ENCODE assay signal across 1 cellular context in the genomic region with DNA sequence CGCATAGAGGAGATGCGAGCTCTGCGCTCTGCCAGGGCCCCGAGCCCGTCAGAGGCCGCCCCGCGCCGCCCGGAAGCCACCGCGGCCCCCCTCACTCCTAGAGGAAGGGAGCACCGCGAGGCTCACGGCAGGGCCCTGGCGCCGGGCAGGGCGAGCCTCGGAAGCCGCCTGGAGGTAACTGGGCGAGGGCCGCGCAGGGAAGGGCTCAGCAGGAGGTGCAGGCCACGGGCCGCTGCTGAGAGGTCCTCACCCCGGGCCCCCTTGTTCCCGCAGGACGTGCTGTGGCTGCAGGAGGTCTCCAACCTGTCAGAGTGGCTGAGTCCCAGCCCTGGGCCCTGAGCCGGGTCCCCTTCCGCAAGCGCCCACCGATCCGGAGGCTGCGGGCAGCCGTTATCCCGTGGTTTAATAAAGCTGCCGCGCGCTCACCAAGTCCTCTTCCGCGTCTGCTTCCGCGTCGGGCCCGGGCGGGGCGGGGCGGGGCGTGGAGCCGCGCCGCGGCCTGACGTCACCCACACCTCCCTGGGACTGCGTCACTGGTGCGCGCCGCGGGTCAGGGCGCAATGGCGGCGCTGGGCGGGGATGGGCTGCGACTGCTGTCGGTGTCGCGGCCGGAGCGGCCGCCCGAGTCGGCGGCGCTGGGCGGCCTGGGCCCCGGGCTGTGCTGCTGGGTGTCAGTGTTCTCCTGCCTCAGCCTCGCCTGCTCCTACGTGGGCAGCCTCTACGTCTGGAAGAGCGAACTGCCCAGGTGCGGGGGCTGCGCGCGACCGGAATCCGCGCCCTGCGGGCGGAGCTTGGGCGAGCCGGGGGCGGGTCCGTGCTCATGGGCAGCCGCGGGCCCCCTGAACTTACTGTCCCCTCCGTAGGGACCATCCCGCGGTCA.
A peak's percentile ranks its signal among the peaks of the same experiment; 100 is the strongest.
TF ChIP-seq lines count a peak whose summit lies in the region.

Gene RCE1 (plus strand): TSS at position 546 of the 880 bp plus-strand sequence. CDS start 15 bp downstream, at position 561.

TF ChIP-seq in K562, 482 proteins besides CTCF, POLR2A, EP300 and RAD21 (continued from another document and continues in another):
- TF ChIP-seq, protein P1, sequence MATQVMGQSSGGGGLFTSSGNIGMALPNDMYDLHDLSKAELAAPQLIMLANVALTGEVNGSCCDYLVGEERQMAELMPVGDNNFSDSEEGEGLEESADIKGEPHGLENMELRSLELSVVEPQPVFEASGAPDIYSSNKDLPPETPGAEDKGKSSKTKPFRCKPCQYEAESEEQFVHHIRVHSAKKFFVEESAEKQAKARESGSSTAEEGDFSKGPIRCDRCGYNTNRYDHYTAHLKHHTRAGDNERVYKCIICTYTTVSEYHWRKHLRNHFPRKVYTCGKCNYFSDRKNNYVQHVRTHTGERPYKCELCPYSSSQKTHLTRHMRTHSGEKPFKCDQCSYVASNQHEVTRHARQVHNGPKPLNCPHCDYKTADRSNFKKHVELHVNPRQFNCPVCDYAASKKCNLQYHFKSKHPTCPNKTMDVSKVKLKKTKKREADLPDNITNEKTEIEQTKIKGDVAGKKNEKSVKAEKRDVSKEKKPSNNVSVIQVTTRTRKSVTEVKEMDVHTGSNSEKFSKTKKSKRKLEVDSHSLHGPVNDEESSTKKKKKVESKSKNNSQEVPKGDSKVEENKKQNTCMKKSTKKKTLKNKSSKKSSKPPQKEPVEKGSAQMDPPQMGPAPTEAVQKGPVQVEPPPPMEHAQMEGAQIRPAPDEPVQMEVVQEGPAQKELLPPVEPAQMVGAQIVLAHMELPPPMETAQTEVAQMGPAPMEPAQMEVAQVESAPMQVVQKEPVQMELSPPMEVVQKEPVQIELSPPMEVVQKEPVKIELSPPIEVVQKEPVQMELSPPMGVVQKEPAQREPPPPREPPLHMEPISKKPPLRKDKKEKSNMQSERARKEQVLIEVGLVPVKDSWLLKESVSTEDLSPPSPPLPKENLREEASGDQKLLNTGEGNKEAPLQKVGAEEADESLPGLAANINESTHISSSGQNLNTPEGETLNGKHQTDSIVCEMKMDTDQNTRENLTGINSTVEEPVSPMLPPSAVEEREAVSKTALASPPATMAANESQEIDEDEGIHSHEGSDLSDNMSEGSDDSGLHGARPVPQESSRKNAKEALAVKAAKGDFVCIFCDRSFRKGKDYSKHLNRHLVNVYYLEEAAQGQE (CRISPR knock-in tag; IDR thresholded peaks at IDR 0.05; ENCODE audit: low read depth), result peak; percentile 83
- no peak for TF ChIP-seq POU5F1 (IDR thresholded peaks at IDR 0.05; ENCODE audit: borderline replicate concordance, low read depth, low read length, partially characterized antibody)
- TF ChIP-seq HMGXB4 (CRISPR knock-in tag; IDR thresholded peaks at IDR 0.05), result no peak
- TF ChIP-seq, protein P2, sequence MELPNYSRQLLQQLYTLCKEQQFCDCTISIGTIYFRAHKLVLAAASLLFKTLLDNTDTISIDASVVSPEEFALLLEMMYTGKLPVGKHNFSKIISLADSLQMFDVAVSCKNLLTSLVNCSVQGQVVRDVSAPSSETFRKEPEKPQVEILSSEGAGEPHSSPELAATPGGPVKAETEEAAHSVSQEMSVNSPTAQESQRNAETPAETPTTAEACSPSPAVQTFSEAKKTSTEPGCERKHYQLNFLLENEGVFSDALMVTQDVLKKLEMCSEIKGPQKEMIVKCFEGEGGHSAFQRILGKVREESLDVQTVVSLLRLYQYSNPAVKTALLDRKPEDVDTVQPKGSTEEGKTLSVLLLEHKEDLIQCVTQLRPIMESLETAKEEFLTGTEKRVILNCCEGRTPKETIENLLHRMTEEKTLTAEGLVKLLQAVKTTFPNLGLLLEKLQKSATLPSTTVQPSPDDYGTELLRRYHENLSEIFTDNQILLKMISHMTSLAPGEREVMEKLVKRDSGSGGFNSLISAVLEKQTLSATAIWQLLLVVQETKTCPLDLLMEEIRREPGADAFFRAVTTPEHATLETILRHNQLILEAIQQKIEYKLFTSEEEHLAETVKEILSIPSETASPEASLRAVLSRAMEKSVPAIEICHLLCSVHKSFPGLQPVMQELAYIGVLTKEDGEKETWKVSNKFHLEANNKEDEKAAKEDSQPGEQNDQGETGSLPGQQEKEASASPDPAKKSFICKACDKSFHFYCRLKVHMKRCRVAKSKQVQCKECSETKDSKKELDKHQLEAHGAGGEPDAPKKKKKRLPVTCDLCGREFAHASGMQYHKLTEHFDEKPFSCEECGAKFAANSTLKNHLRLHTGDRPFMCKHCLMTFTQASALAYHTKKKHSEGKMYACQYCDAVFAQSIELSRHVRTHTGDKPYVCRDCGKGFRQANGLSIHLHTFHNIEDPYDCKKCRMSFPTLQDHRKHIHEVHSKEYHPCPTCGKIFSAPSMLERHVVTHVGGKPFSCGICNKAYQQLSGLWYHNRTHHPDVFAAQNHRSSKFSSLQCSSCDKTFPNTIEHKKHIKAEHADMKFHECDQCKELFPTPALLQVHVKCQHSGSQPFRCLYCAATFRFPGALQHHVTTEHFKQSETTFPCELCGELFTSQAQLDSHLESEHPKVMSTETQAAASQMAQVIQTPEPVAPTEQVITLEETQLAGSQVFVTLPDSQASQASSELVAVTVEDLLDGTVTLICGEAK (IDR thresholded peaks at IDR 0.05), result peak; percentile 79
- TF ChIP-seq, protein P2 (CRISPR knock-in tag; IDR thresholded peaks at IDR 0.05), result peak; percentile 62; the same call in 1 of the 2 replicates
- TF ChIP-seq DIDO1 (tag; IDR thresholded peaks at IDR 0.05; ENCODE audit: low read depth), result no peak
- TF ChIP-seq, protein P3, sequence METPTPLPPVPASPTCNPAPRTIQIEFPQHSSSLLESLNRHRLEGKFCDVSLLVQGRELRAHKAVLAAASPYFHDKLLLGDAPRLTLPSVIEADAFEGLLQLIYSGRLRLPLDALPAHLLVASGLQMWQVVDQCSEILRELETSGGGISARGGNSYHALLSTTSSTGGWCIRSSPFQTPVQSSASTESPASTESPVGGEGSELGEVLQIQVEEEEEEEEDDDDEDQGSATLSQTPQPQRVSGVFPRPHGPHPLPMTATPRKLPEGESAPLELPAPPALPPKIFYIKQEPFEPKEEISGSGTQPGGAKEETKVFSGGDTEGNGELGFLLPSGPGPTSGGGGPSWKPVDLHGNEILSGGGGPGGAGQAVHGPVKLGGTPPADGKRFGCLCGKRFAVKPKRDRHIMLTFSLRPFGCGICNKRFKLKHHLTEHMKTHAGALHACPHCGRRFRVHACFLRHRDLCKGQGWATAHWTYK (CRISPR knock-in tag; IDR thresholded peaks at IDR 0.05), result peak; percentile 33; the same call in 1 of the 2 replicates
- no peak for TF ChIP-seq RUNX1 (IDR thresholded peaks at IDR 0.05; ENCODE audit: low read depth)
- no peak for TF ChIP-seq ZNF408 (CRISPR knock-in tag; IDR thresholded peaks at IDR 0.05; ENCODE audit: low read depth)
- TF ChIP-seq KDM5B (IDR thresholded peaks at IDR 0.05; ENCODE audit: insufficient replicate concordance, low read depth, low read length), result peak; percentile 87
- TF ChIP-seq ZNF445 (CRISPR knock-in tag; IDR thresholded peaks at IDR 0.05; ENCODE audit: low read depth), result no peak
- no peak for TF ChIP-seq RFX1 (IDR thresholded peaks at IDR 0.05)
- no peak for TF ChIP-seq MCM5 (IDR thresholded peaks at IDR 0.05; ENCODE audit: low read depth)
- peak; percentile 51; the same call in 1 of the 2 replicates for TF ChIP-seq OTX1 (CRISPR knock-in tag; IDR thresholded peaks at IDR 0.05)
- peak; percentile 74 for TF ChIP-seq GABPA (tag; conservative IDR thresholded peaks at IDR 0.05; ENCODE audit: low read depth)
- TF ChIP-seq RBBP5 (IDR thresholded peaks at IDR 0.05; ENCODE audit: borderline replicate concordance, insufficient read depth, low read length, poor library complexity, severe bottlenecking), result peak; percentile 98
- TF ChIP-seq SAFB (IDR thresholded peaks at IDR 0.05; ENCODE audit: borderline replicate concordance, low read depth, low read length), result peak; percentile 36; the same call in 1 of the 2 replicates
- TF ChIP-seq RBM15 (IDR thresholded peaks at IDR 0.05; ENCODE audit: insufficient read depth, low read length), result no peak
- TF ChIP-seq SMAD4 (CRISPR knock-in tag; conservative IDR thresholded peaks at IDR 0.05), result peak; percentile 71
- TF ChIP-seq SRSF7 (optimal IDR thresholded peaks at IDR 0.05; ENCODE audit: low read depth, low read length), result no peak
- no peak for TF ChIP-seq CBFA2T2 (conservative IDR thresholded peaks at IDR 0.05)
- TF ChIP-seq ZNF354B (CRISPR knock-in tag; IDR thresholded peaks at IDR 0.05), result no peak
- TF ChIP-seq RNF2 (IDR thresholded peaks at IDR 0.05), result no peak
- TF ChIP-seq, protein P4, sequence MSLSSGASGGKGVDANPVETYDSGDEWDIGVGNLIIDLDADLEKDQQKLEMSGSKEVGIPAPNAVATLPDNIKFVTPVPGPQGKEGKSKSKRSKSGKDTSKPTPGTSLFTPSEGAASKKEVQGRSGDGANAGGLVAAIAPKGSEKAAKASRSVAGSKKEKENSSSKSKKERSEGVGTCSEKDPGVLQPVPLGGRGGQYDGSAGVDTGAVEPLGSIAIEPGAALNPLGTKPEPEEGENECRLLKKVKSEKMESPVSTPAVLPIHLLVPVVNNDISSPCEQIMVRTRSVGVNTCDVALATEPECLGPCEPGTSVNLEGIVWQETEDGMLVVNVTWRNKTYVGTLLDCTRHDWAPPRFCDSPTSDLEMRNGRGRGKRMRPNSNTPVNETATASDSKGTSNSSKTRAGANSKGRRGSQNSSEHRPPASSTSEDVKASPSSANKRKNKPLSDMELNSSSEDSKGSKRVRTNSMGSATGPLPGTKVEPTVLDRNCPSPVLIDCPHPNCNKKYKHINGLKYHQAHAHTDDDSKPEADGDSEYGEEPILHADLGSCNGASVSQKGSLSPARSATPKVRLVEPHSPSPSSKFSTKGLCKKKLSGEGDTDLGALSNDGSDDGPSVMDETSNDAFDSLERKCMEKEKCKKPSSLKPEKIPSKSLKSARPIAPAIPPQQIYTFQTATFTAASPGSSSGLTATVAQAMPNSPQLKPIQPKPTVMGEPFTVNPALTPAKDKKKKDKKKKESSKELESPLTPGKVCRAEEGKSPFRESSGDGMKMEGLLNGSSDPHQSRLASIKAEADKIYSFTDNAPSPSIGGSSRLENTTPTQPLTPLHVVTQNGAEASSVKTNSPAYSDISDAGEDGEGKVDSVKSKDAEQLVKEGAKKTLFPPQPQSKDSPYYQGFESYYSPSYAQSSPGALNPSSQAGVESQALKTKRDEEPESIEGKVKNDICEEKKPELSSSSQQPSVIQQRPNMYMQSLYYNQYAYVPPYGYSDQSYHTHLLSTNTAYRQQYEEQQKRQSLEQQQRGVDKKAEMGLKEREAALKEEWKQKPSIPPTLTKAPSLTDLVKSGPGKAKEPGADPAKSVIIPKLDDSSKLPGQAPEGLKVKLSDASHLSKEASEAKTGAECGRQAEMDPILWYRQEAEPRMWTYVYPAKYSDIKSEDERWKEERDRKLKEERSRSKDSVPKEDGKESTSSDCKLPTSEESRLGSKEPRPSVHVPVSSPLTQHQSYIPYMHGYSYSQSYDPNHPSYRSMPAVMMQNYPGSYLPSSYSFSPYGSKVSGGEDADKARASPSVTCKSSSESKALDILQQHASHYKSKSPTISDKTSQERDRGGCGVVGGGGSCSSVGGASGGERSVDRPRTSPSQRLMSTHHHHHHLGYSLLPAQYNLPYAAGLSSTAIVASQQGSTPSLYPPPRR (CRISPR knock-in tag; IDR thresholded peaks at IDR 0.05; ENCODE audit: borderline replicate concordance), result no peak; the same call in 1 of the 2 replicates
- TF ChIP-seq ZNF133 (CRISPR knock-in tag; IDR thresholded peaks at IDR 0.05), result no peak
- TF ChIP-seq, protein P5, sequence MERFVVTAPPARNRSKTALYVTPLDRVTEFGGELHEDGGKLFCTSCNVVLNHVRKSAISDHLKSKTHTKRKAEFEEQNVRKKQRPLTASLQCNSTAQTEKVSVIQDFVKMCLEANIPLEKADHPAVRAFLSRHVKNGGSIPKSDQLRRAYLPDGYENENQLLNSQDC (CRISPR knock-in tag; IDR thresholded peaks at IDR 0.05), result no peak
- TF ChIP-seq TFAM (CRISPR knock-in tag; conservative IDR thresholded peaks at IDR 0.05), result no peak
- TF ChIP-seq, protein P6, sequence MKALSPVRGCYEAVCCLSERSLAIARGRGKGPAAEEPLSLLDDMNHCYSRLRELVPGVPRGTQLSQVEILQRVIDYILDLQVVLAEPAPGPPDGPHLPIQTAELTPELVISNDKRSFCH (CRISPR knock-in tag; IDR thresholded peaks at IDR 0.05), result no peak
- TF ChIP-seq, protein P6 (tag; IDR thresholded peaks at IDR 0.05), result 0 out of 2 replicates have a peak, but pooled peaks have one; percentile 83
- no peak for TF ChIP-seq PTBP1 (IDR thresholded peaks at IDR 0.05; ENCODE audit: low read depth, low read length)
- no peak for TF ChIP-seq CSDE1 (IDR thresholded peaks at IDR 0.05)
- peak; percentile 98 for TF ChIP-seq CCNT2 (IDR thresholded peaks at IDR 0.05; ENCODE audit: borderline replicate concordance, extremely low read depth, insufficient read length, low read depth, low read length)
